In the genomic region with DNA sequence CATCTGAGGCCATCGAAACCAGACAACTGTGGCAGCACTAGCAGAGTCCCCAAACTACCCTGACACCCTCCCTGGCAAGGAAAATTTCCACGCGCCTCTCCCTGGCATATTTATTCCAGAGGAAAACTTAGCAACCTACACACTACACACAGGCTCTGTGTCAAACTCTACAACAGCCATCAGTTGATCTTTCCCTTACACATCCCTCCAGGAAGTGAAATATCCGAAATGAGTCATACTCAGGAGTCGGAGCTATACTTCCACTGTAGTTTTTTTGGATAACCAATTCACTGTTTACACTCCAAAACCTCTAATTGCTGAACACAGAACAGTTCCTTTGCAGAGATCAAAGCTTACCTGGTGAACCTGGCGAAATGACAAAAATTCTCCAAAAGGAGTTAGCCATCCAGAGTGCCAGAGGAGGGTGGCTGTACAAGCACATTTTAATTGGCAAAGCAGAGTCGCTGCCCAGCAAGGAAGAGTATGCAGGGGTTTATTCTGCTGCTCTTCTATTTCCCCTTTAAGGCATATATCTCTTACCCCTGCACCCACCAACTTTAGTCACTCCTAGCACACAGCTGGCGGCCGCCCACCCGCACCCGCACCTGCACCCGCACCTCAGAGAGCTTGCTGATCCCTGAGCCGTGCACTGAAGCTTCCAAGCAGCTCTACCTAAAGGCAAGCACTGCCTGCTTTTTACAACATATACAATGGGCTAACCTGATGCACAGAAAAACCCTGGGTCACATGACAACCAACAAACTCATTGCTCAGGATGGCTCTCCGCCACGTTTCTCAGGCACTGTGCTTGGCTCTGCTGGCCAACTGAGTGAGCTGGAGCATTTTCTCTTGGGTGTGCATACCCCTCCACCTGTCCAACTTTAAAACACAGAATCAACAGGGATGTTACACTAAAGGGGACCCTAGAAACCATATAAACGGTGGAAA, we compare ENCODE assay signal across 9 cellular contexts. TPM values are rescaled to one million over a fixed set of nuclear protein-coding genes. Genes with fewer than 3 reads are reported as not detected.
DNase-seq lines count a peak whose midpoint lies in the region; ATAC-seq lines count a peak whose summit lies in the region.
"Had no signal": no experiment of that assay in that cellular context is flagged by ENCODE, and none has a peak within 500 bp of the region (broad histone marks: within the 10 kb centered on the region; RNA-seq: fewer than 3 reads in every experiment).

No MANE protein-coding gene starts in this region.

- no peaks in the 10 kb centered on the region for H4K20me1 ChIP-seq in GM23248 (ENCODE audit: insufficient read depth)

- H3K36me3 ChIP-seq in GM23248 (ENCODE audit: low read depth) (no peaks in the 10 kb centered on the region), skeletal muscle satellite cell (ENCODE audit: insufficient read depth, low read length) (peaks cover 5% of the 10 kb centered on the region)

- ATAC-seq in Right ventricle myocardium superior (ENCODE audit: poor library complexity), result peak; percentile 36

- H3K27me3 ChIP-seq in GM23248 (replicated peaks; ENCODE audit: insufficient read depth), result no peaks in the 10 kb centered on the region
- no peaks in the 10 kb centered on the region for H3K27me3 ChIP-seq in skeletal muscle satellite cell (ENCODE audit: control insufficient read depth, insufficient read depth, low read length)

- H3K4me2 ChIP-seq in GM23248 (ENCODE audit: unreplicated experiment), result peak overlapping the region; percentile 60
- H3K4me2 ChIP-seq in skeletal muscle satellite cell (ENCODE audit: low read length), result peak overlapping the region; percentile 47

- peaks cover 85% of the 10 kb centered on the region for H3K4me1 ChIP-seq in GM23248 (ENCODE audit: insufficient read depth)
- H3K4me1 ChIP-seq in skeletal muscle satellite cell (ENCODE audit: control insufficient read depth, insufficient read depth, low read length), result peaks cover 66% of the 10 kb centered on the region

- intact Hi-C loops in Right ventricle myocardium superior (cut with DNase I), result loop anchor here (10.0 kb wide), 1 partner anchor 54 kb away; the partner anchor contains the start of gene CAPZB

- H3K27ac ChIP-seq in GM23248, result peak overlapping the region; percentile 92

- 58 to 59% methylated on average over 16 of the region's 16 CpGs for WGBS in GM23248 (ENCODE audit: low coverage in 1 of 2, low lambda C conversion rate in 2 of 2, missing lambda C conversion rate in 2 of 2), 2 experiments

- no peak overlapping the region for H2AFZ ChIP-seq in GM23248

- H3K4me3 ChIP-seq in GM23248, result peak overlapping the region; percentile 14; the same call in 1 of the 2 replicates
- H3K4me3 ChIP-seq in skeletal muscle satellite cell (ENCODE audit: low read length), result no peak overlapping the region

- DNase-seq in GM23248 (peak; percentile 85), SW480 (ENCODE audit: low spot score) (peak; percentile 90), Right ventricle myocardium superior (no peak), hippocampal formation (lab: John Stamatoyannopoulos, UW) (no peak), UCSD-AML1 (lab: John Stamatoyannopoulos, UW; ENCODE audit: unreplicated experiment) (no peak), NCI-H1417 treated with DMSO at 0.1 percent for 48 hours (lab: John Stamatoyannopoulos, UW) (no peak)
- no peak for DNase-seq in activated CD4-positive, alpha-beta T cell treated with anti-CD3 and anti-CD28 coated beads, Interleukin-2, amount 50 U/mL, for 4 hours
- DNase-seq: activated naive CD8-positive, alpha-beta T cell treated with anti-CD3 and anti-CD28 coated beads, Interleukin-2, amount 10 ng/mL, durations not matched to agents 7 days and 5 days had no signal

- peaks cover 99% of the 10 kb centered on the region for H3K79me2 ChIP-seq in GM23248 (ENCODE audit: insufficient read depth)

- peaks cover 82% of the 10 kb centered on the region for H3F3A ChIP-seq in GM23248 (ENCODE audit: insufficient read depth)

- H3K9me3 ChIP-seq in GM23248 (ENCODE audit: low read depth) (no peaks in the 10 kb centered on the region), skeletal muscle satellite cell (replicated peaks; ENCODE audit: low read length) (no peaks in the 10 kb centered on the region)

- in situ Hi-C loops in GM23248 (cut with MboI), result no loop called here

- H3K9ac ChIP-seq in GM23248 (peak overlapping the region; percentile 73), skeletal muscle satellite cell (ENCODE audit: low read depth, low read length) (no peak overlapping the region)

- H3K9me2 ChIP-seq in GM23248 (ENCODE audit: insufficient read depth), result no peaks in the 10 kb centered on the region

RNA-seq across cellular contexts. Expression of gene CAPZB, which starts 54.9 kb away (rescaled TPM):
- 188 and 229 TPM in 2 replicates for total RNA-seq in GM23248 (2014; rRNA removed; shearing (Covaris generic))
- polyA plus RNA-seq in GM23248 (2016; fragmentation: Nextera tagmentation; extraction: Ambion mirVana), result 494 and 506 TPM in 2 replicates
- 222 TPM for total RNA-seq in Right ventricle myocardium superior
- total RNA-seq in skeletal muscle satellite cell (2012; rRNA removed), result 166 and 196 TPM in 2 replicates

Comparison
In these comparisons a context has a peak if more than half of its experiments do, and no peak if none do; other contexts are left out.
1. DNase-seq: peak in GM23248 (single experiment) and SW480 (single experiment); none in Right ventricle myocardium superior (single experiment), hippocampal formation (0 of 2), activated CD4-positive, alpha-beta T cell treated with anti-CD3 and anti-CD28 coated beads, Interleukin-2, amount 50 U/mL, for 4 hours (0 of 2), UCSD-AML1 (single experiment) and NCI-H1417 treated with DMSO at 0.1 percent for 48 hours (single experiment).